27 cellular contexts compared by ENCODE assay signal in genomic region chr2:5493256-5493655, GRCh38.
"Had no signal": no experiment of that assay in that cellular context is flagged by ENCODE, and none has a peak within 500 bp of the region (broad histone marks: within the 10 kb centered on the region; RNA-seq: fewer than 3 reads in every experiment).

No MANE protein-coding gene starts in this region.

- H3K36me3 ChIP-seq: left lung, lower lobe of right lung, neural progenitor cell, ovary, tibial nerve, uterus had no signal

- H3K27ac Mint-ChIP-seq: immature natural killer cell; naive thymus-derived CD8-positive, alpha-beta T cell; nephron; progenitor cell of endocrine pancreas; stimulated activated naive CD8-positive, alpha-beta T cell treated with anti-CD3 and anti-CD28 coated beads, Interleukin-15, amount 100 ng/mL, for 72 hours; type B pancreatic cell had no signal

- H3K9me3 Mint-ChIP-seq: nephron; neural progenitor cell; stimulated activated naive CD8-positive, alpha-beta T cell treated with anti-CD3 and anti-CD28 coated beads, Interleukin-15, amount 100 ng/mL, for 72 hours; type B pancreatic cell had no signal

- H3K36me3 Mint-ChIP-seq: immature natural killer cell; naive thymus-derived CD8-positive, alpha-beta T cell; neural progenitor cell; type B pancreatic cell had no signal

- H2AFZ ChIP-seq: neural progenitor cell had no signal

- H3K4me1 ChIP-seq: left lung, lower lobe of right lung, tibial nerve, uterus had no signal

- H3K27ac ChIP-seq: left lung, lower lobe of right lung, neural progenitor cell, ovary, skin epidermis, tibial nerve, uterus had no signal

- H3K4me1 Mint-ChIP-seq: immature natural killer cell; naive thymus-derived CD8-positive, alpha-beta T cell; stimulated activated naive CD8-positive, alpha-beta T cell treated with anti-CD3 and anti-CD28 coated beads, Interleukin-15, amount 100 ng/mL, for 72 hours had no signal

- H3K9me3 ChIP-seq: left lung, lower lobe of right lung, ovary, tibial nerve, uterus had no signal

- H3K4me3 Mint-ChIP-seq: immature natural killer cell; naive thymus-derived CD8-positive, alpha-beta T cell; nephron; neural progenitor cell; stimulated activated naive CD8-positive, alpha-beta T cell treated with anti-CD3 and anti-CD28 coated beads, Interleukin-15, amount 100 ng/mL, for 72 hours; type B pancreatic cell had no signal

- H3K4me3 ChIP-seq: left lung, lower lobe of right lung, neural progenitor cell, ovary, skin epidermis, tibial nerve, uterus had no signal

- DNase-seq: hypothalamus; immature natural killer cell; kidney; left colon; left lung; lower lobe of right lung; mammary epithelial cell; mesenchymal stem cell; naive thymus-derived CD8-positive, alpha-beta T cell; ovary; retina; stimulated activated CD4-positive, alpha-beta T cell treated with anti-CD3 and anti-CD28 coated beads, Interleukin-12 subunit alpha, Interleukin-12 subunit beta, amount 100 ng/mL, for 4 hours; stimulated activated CD4-positive, alpha-beta T cell treated with anti-CD3 and anti-CD28 coated beads, Interleukin-15, amount 100 ng/mL, for 24 hours; stimulated activated CD4-positive, alpha-beta T cell treated with anti-CD3 and anti-CD28 coated beads, Interleukin-2, amount 100 ng/mL, for 24 hours; stimulated activated CD4-positive, alpha-beta T cell treated with anti-CD3 and anti-CD28 coated beads, Interleukin-4, amount 100 ng/mL, for 1 hour; stimulated activated naive CD4-positive, alpha-beta T cell treated with Interleukin-2 at 50 U/mL for 16 hours; stimulated activated naive CD8-positive, alpha-beta T cell treated with anti-CD3 and anti-CD28 coated beads, Interleukin-15, amount 100 ng/mL, for 72 hours; substantia nigra; uterus had no signal

- H3K27me3 Mint-ChIP-seq: naive thymus-derived CD8-positive, alpha-beta T cell; progenitor cell of endocrine pancreas had no signal

- ATAC-seq: left colon; left lung; naive thymus-derived CD8-positive, alpha-beta T cell; right cardiac atrium; sciatic nerve; stimulated activated naive CD8-positive, alpha-beta T cell treated with anti-CD3 and anti-CD28 coated beads, Interleukin-15, amount 100 ng/mL, for 72 hours had no signal

- H3K27me3 ChIP-seq: neural progenitor cell, ovary, tibial nerve, uterus had no signal
